12 cellular contexts compared by ENCODE assay signal in genomic region chr10:31912898-31913847, GRCh38. TPM values are rescaled to one million over a fixed set of nuclear protein-coding genes. Genes with fewer than 3 reads are reported as not detected.
DNase-seq lines count a peak whose midpoint lies in the region; ATAC-seq and TF ChIP-seq lines count a peak whose summit lies in the region.
"Had no signal": no experiment of that assay in that cellular context is flagged by ENCODE, and none has a peak within 500 bp of the region (broad histone marks: within the 10 kb centered on the region; RNA-seq: fewer than 3 reads in every experiment).

No MANE protein-coding gene starts in this region.

- H3K27ac ChIP-seq in HCT116 (ENCODE audit: low read depth, low read length), result peak overlapping the region; percentile 63

- ATAC-seq in HCT116 (peak; percentile 65), WTC11 (no peak)

- H3K4me3 ChIP-seq in HCT116 (replicated peaks in 1 of 2; ENCODE audit: low read depth in 1 of 2, low read length in 2 of 2), result peak overlapping the region; percentile 2 to 32; a peak in 2 of 4 replicates
- no peak overlapping the region for H3K4me3 ChIP-seq in fibroblast of mammary gland (ENCODE audit: control insufficient read depth, low read depth, low read length)

- peaks cover 4% of the 10 kb centered on the region; the same call in 1 of the 2 replicates for H4K20me1 ChIP-seq in HCT116 (ENCODE audit: insufficient read depth)

- intact Hi-C loops in HCT116 (cut with micrococcal nuclease), result no loop called here

- peaks cover 4% of the 10 kb centered on the region; the same call in 1 of the 2 replicates for H3K9me3 Mint-ChIP-seq in WTC11
- H3K9me3 Mint-ChIP-seq: activated B cell treated with CpG ODN at 0.5 μM for 24 hours had no signal

- no peak for DNase-seq in HCT116 (ENCODE audit: low read depth, low spot score)
- no peak for DNase-seq in WTC11 (ENCODE audit: low spot score)
- peak; percentile 49 for DNase-seq in fibroblast of mammary gland (ENCODE audit: low read depth)
- peak; percentile 23 for DNase-seq in retina
- DNase-seq in HEK293T (ENCODE audit: extremely low spot score), result no peak
- no peak for DNase-seq in dedifferentiated amniotic fluid mesenchymal stem cell (ENCODE audit: extremely low spot score)
- DNase-seq in SKM-1 (lab: John Stamatoyannopoulos, UW; ENCODE audit: unreplicated experiment), result no peak
- DNase-seq in DMS 273 treated with DMSO at 0.1 percent for 48 hours (lab: John Stamatoyannopoulos, UW), result no peak
- DNase-seq: activated B cell treated with CpG ODN at 0.5 μM for 24 hours; activated naive CD4-positive, alpha-beta T cell treated with Interleukin-2 at 50 U/mL for 16 hours; GDM1; midbrain had no signal

- peak overlapping the region; percentile 70 for H3K4me2 ChIP-seq in HCT116 (ENCODE audit: low read length)

- TF ChIP-seq RAD21 in HCT116 (IDR thresholded peaks at IDR 0.05; ENCODE audit: low read depth), result no peak

- no peaks in the 10 kb centered on the region for H3K9me2 ChIP-seq in HCT116 (ENCODE audit: insufficient read depth)

- BruUV-seq in HCT116 (replicated peaks; lab: Mats Ljungman, UMichigan), result no TSS peak

- H3K27me3 ChIP-seq in HCT116 (ENCODE audit: insufficient read depth, low read length), result no peaks in the 10 kb centered on the region

- H3K27me3 Mint-ChIP-seq in WTC11 (ENCODE audit: low read depth), result no peaks in the 10 kb centered on the region
- H3K27me3 Mint-ChIP-seq: activated B cell treated with CpG ODN at 0.5 μM for 24 hours had no signal

- H3K27ac Mint-ChIP-seq in WTC11, result peak overlapping the region; percentile 24; the same call in 1 of the 2 replicates
- H3K27ac Mint-ChIP-seq: activated B cell treated with CpG ODN at 0.5 μM for 24 hours had no signal

- peaks cover 42% of the 10 kb centered on the region for H3K4me1 Mint-ChIP-seq in WTC11

- peaks cover 0 to 14% of the 10 kb centered on the region in 2 experiments; a peak in 2 of 4 replicates for H3K36me3 ChIP-seq in HCT116 (ENCODE audit: control insufficient read depth in 1 of 2, insufficient read depth in 2 of 2, low read length in 2 of 2)

- no peaks in the 10 kb centered on the region for H3K9me3 ChIP-seq in HCT116 (ENCODE audit: control insufficient read depth in 1 of 2, insufficient read depth in 1 of 2, low read depth in 1 of 2, low read length in 2 of 2)

- POLR2A ChIA-PET in HCT116 (lab: Charles Lee), result interaction anchor here (1.1 kb wide), 1 partner anchor 51 kb away, joined by 3 read pairs; no protein-coding TSS in a partner anchor
- POLR2A ChIA-PET in WTC11 (lab: Charles Lee), result no interaction called here
- POLR2A ChIA-PET in HEK293T (lab: Yijun Ruan, JAX), result interaction anchor here (0.7 kb wide), 1 partner anchor 37 kb away, joined by 3 read pairs; no protein-coding TSS in a partner anchor

- H2AFZ ChIP-seq in HCT116 (ENCODE audit: low read depth, low read length, poor library complexity, severe bottlenecking), result no peak overlapping the region

- TF ChIP-seq CTCF in HCT116 (IDR thresholded peaks at IDR 0.05 in 2 of 3, conservative IDR thresholded peaks at IDR 0.05 in 1 of 3; ENCODE audit: borderline replicate concordance in 1 of 3, insufficient read depth in 1 of 3, low read depth in 2 of 3, low read length in 2 of 3) (no peak), WTC11 (IDR thresholded peaks at IDR 0.05) (no peak), fibroblast of mammary gland (conservative IDR thresholded peaks at IDR 0.05; ENCODE audit: control insufficient read depth, insufficient read depth, low read depth, low read length) (no peak)

- RAD21 ChIA-PET in HCT116 (lab: Charles Lee; ENCODE audit: low non-redundant PET in 1 of 2, low total read pairs in 2 of 2, uncharacterized antibody in 2 of 2, unreplicated experiment in 2 of 2), result interaction anchor here (0.6 to 0.7 kb wide), 2 partner anchors 13 to 21 kb away, joined by 3 to 4 read pairs; no protein-coding TSS in a partner anchor

- peak overlapping the region; percentile 50 for H3K9ac ChIP-seq in HCT116 (ENCODE audit: low read length)

- peaks cover 65 to 72% of the 10 kb centered on the region in 2 experiments for H3K4me1 ChIP-seq in HCT116 (ENCODE audit: control insufficient read depth in 1 of 2, insufficient read depth in 2 of 2, low read length in 2 of 2)

- no peak overlapping the region for H3K4me3 Mint-ChIP-seq in WTC11
- H3K4me3 Mint-ChIP-seq: activated B cell treated with CpG ODN at 0.5 μM for 24 hours had no signal

- peaks cover 15% of the 10 kb centered on the region for H3K36me3 Mint-ChIP-seq in WTC11

- peaks cover 100% of the 10 kb centered on the region for H3K79me2 ChIP-seq in HCT116 (ENCODE audit: insufficient read depth, low read length)

- no peak for TF ChIP-seq POLR2A in HCT116 (IDR thresholded peaks at IDR 0.05; ENCODE audit: borderline replicate concordance, extremely low read depth, insufficient read depth, insufficient read length)

- CTCF ChIA-PET in HCT116 (lab: Charles Lee), result interaction anchor here (2.5 kb wide), 1 partner anchor 51 kb away, joined by 8 read pairs; no protein-coding TSS in a partner anchor
- CTCF ChIA-PET in WTC11 (lab: Charles Lee), result no interaction called here
- CTCF ChIA-PET in HEK293T (lab: Yijun Ruan, JAX), result no interaction called here

TF ChIP-seq in HCT116, 20 proteins besides CTCF, POLR2A, EP300 and RAD21 (continues in another document):
- TF ChIP-seq SIN3A (IDR thresholded peaks at IDR 0.05; ENCODE audit: low read depth), result no peak
- no peak for TF ChIP-seq EGR1 (IDR thresholded peaks at IDR 0.05; ENCODE audit: low read depth)
- TF ChIP-seq CEBPB (IDR thresholded peaks at IDR 0.05; ENCODE audit: low read depth), result no peak
- TF ChIP-seq YY1 (IDR thresholded peaks at IDR 0.05; ENCODE audit: extremely low read depth, insufficient replicate concordance, low read depth, low read length), result no peak
- no peak for TF ChIP-seq ZNF274 (IDR thresholded peaks at IDR 0.05; ENCODE audit: low read depth, low read length)
- no peak for TF ChIP-seq TCF7L2 (IDR thresholded peaks at IDR 0.05; ENCODE audit: borderline replicate concordance, extremely low read depth, insufficient read depth, insufficient read length)
- TF ChIP-seq ATF3 (IDR thresholded peaks at IDR 0.05), result no peak
- no peak for TF ChIP-seq ZFX (IDR thresholded peaks at IDR 0.05)
- TF ChIP-seq CBX3 (IDR thresholded peaks at IDR 0.05; ENCODE audit: low read depth), result no peak
- TF ChIP-seq EZH2 (IDR thresholded peaks at IDR 0.05), result no peak
- no peak for TF ChIP-seq FOSL1 (IDR thresholded peaks at IDR 0.05; ENCODE audit: low read depth)
- TF ChIP-seq SRF (IDR thresholded peaks at IDR 0.05; ENCODE audit: low read depth), result no peak
- no peak for TF ChIP-seq JUND (IDR thresholded peaks at IDR 0.05)
- no peak for TF ChIP-seq EZH2phosphoT487 (IDR thresholded peaks at IDR 0.05; ENCODE audit: borderline replicate concordance)

TF ChIP-seq in HEK293T, 16 proteins besides CTCF, POLR2A, EP300 and RAD21:
- no peak for TF ChIP-seq FOXA1 (IDR thresholded peaks at IDR 0.05)
- no peak for TF ChIP-seq TARDBP (IDR thresholded peaks at IDR 0.05)
- TF ChIP-seq FOXK2 (IDR thresholded peaks at IDR 0.05), result no peak
- no peak for TF ChIP-seq SP1 (IDR thresholded peaks at IDR 0.05)
- TF ChIP-seq L3MBTL2 (conservative IDR thresholded peaks at IDR 0.05), result no peak
- TF ChIP-seq ZNF384 (IDR thresholded peaks at IDR 0.05), result no peak
- no peak for TF ChIP-seq FOXM1 (IDR thresholded peaks at IDR 0.05; ENCODE audit: borderline replicate concordance)
- no peak for TF ChIP-seq PKNOX1 (IDR thresholded peaks at IDR 0.05)
- no peak for TF ChIP-seq SUZ12 (IDR thresholded peaks at IDR 0.05)
- no peak for TF ChIP-seq ELF4 (IDR thresholded peaks at IDR 0.05)
- no peak for TF ChIP-seq HDGF (IDR thresholded peaks at IDR 0.05; ENCODE audit: borderline replicate concordance)
- no peak for TF ChIP-seq NFRKB (IDR thresholded peaks at IDR 0.05)
- no peak for TF ChIP-seq ARNT (IDR thresholded peaks at IDR 0.05)
- no peak for TF ChIP-seq LEF1 (IDR thresholded peaks at IDR 0.05; ENCODE audit: borderline replicate concordance)
- no peak for TF ChIP-seq CTBP1 (IDR thresholded peaks at IDR 0.05; ENCODE audit: borderline replicate concordance)
- TF ChIP-seq BHLHE40 (IDR thresholded peaks at IDR 0.05; ENCODE audit: borderline replicate concordance), result no peak

RNA-seq across cellular contexts. Expression of gene ARHGAP12, which starts 15.5 kb away (rescaled TPM):
- 80.3 TPM for total RNA-seq in HCT116 (2021; ENCODE audit: unreplicated experiment)
- 17.4 and 25.6 TPM in 2 replicates for polyA plus RNA-seq in HCT116 (2012)
- 34.1 to 39.5 TPM (median 36.9 TPM) in 3 replicates for total RNA-seq in WTC11 (2021)

Comparison
In these comparisons a context has a peak if more than half of its experiments do, and no peak if none do; other contexts are left out.
1. DNase-seq: peak in fibroblast of mammary gland (single experiment) and retina (single experiment); none in HCT116 (single experiment), WTC11 (single experiment), HEK293T (single experiment), dedifferentiated amniotic fluid mesenchymal stem cell (single experiment), SKM-1 (single experiment) and DMS 273 treated with DMSO at 0.1 percent for 48 hours (single experiment).